ENCODE assay signal across 11 cellular contexts in the genomic region with DNA sequence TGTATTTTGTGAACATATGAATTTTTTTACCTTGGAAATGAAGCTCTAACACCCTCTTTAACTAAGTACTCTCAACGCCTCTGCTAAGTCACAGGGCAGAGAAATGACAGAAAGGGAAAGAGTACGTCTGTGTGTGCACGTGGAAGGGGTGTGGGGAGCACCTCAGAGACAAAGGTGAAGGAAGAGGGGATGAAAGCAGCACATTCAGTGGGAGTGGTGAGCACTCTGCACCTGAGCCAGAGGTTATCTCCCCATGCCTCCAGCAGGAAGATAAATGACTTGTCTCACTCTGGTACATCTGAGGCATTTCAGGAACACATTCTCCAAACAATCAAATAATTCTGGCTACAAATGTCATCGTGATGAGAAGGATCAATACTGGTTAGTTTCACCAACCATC. TPM values are rescaled to one million over a fixed set of nuclear protein-coding genes. Genes with fewer than 3 reads are reported as not detected.
DNase-seq lines count a peak whose midpoint lies in the region; ATAC-seq and TF ChIP-seq lines count a peak whose summit lies in the region.
"Had no signal": no experiment of that assay in that cellular context is flagged by ENCODE, and none has a peak within 500 bp of the region (broad histone marks: within the 10 kb centered on the region; RNA-seq: fewer than 3 reads in every experiment).

No MANE protein-coding gene starts in this region.

- TF ChIP-seq CTCF in CD8-positive, alpha-beta T cell (IDR thresholded peaks at IDR 0.05) = no peak
- TF ChIP-seq CTCF in neural progenitor cell (IDR thresholded peaks at IDR 0.05) = no peak

- no peaks in the 10 kb centered on the region for H3K9me3 Mint-ChIP-seq in CD8-positive, alpha-beta T cell
- no peaks in the 10 kb centered on the region for H3K9me3 Mint-ChIP-seq in central memory CD8-positive, alpha-beta T cell
- H3K9me3 Mint-ChIP-seq in neural progenitor cell = no peaks in the 10 kb centered on the region

- H2AFZ ChIP-seq in neural progenitor cell (replicated peaks) = no peak overlapping the region

- H3K4me2 ChIP-seq in neural progenitor cell = no peak overlapping the region

- ATAC-seq in CD8-positive, alpha-beta T cell = no peak
- ATAC-seq in central memory CD8-positive, alpha-beta T cell (replicated peaks; ENCODE audit: extremely low read depth, poor library complexity, severe bottlenecking) = no peak
- no peak for ATAC-seq in GM21619 (IDR thresholded peaks at IDR 0.05; ENCODE audit: unreplicated experiment)
- ATAC-seq in HG02798 (IDR thresholded peaks at IDR 0.05; ENCODE audit: poor library complexity, unreplicated experiment) = no peak

- peak overlapping the region; percentile 91 for H3K27ac Mint-ChIP-seq in CD8-positive, alpha-beta T cell
- H3K27ac Mint-ChIP-seq in central memory CD8-positive, alpha-beta T cell (ENCODE audit: low read depth) = peak overlapping the region; percentile 98
- peak overlapping the region; percentile 55 for H3K27ac Mint-ChIP-seq in neural progenitor cell

- H3K9me3 ChIP-seq in CD8-positive, alpha-beta T cell (ENCODE audit: low read length) = no peaks in the 10 kb centered on the region
- no peaks in the 10 kb centered on the region for H3K9me3 ChIP-seq in neural progenitor cell (ENCODE audit: low read depth)

- H3K4me1 ChIP-seq in CD8-positive, alpha-beta T cell (ENCODE audit: insufficient read depth, low read length) = peaks cover 74% of the 10 kb centered on the region
- no peaks in the 10 kb centered on the region for H3K4me1 ChIP-seq in neural progenitor cell

- H3K36me3 ChIP-seq in CD8-positive, alpha-beta T cell (ENCODE audit: insufficient read depth, low read length) = no peaks in the 10 kb centered on the region
- no peaks in the 10 kb centered on the region for H3K36me3 ChIP-seq in neural progenitor cell

- H3F3A ChIP-seq in neural progenitor cell (ENCODE audit: low read depth) = no peaks in the 10 kb centered on the region

- peak overlapping the region; percentile 42 for H3K27ac ChIP-seq in CD8-positive, alpha-beta T cell (ENCODE audit: low read depth, low read length)
- H3K27ac ChIP-seq in neural progenitor cell = no peak overlapping the region

- peak overlapping the region; percentile 60 for H3K4me3 Mint-ChIP-seq in CD8-positive, alpha-beta T cell
- peak overlapping the region; percentile 66 for H3K4me3 Mint-ChIP-seq in central memory CD8-positive, alpha-beta T cell
- H3K4me3 Mint-ChIP-seq in neural progenitor cell = no peak overlapping the region

- no peaks in the 10 kb centered on the region for H3K27me3 ChIP-seq in CD8-positive, alpha-beta T cell (ENCODE audit: insufficient read depth, low read length)
- H3K27me3 ChIP-seq in neural progenitor cell = no peaks in the 10 kb centered on the region

- no peak overlapping the region for H3K9ac ChIP-seq in neural progenitor cell

- peak in 2 of 7 experiments; percentile 23 to 42 for DNase-seq in CD8-positive, alpha-beta T cell
- peak; percentile 44 for DNase-seq in OCI-M1 (lab: John Stamatoyannopoulos, UW)
- DNase-seq in central memory CD8-positive, alpha-beta T cell (ENCODE audit: low spot score in 2 of 2) = no peak
- DNase-seq in neural progenitor cell (ENCODE audit: low spot score) = no peak
- no peak for DNase-seq in NCI-H146 treated with DMSO at 0.1 percent for 48 hours (lab: John Stamatoyannopoulos, UW; ENCODE audit: unreplicated experiment)
- DNase-seq in NCI-H2029 (lab: John Stamatoyannopoulos, UW) = no peak
- DNase-seq: Calu3, hypothalamus, NCI-H69 had no signal

- CTCF ChIA-PET in CD8-positive, alpha-beta T cell (lab: Charles Lee) = interaction anchor here (0.6 to 2.0 kb wide), 2 partner anchors 10 to 1021 kb away, joined by 3 to 6 read pairs; partner anchors contain the start of gene ICAM2

- H3K79me2 ChIP-seq in neural progenitor cell (ENCODE audit: low read depth) = peaks cover 96% of the 10 kb centered on the region

- H4K20me1 ChIP-seq in neural progenitor cell (ENCODE audit: low read depth) = peaks cover 9% of the 10 kb centered on the region

- intact Hi-C loops in CD8-positive, alpha-beta T cell (cut with DNase I, micrococcal nuclease) = loop anchor here in 1 of 2 experiments (10.0 kb wide), 1 partner anchor 547 kb away; the partner anchor contains the start of gene POLG2

- no peaks in the 10 kb centered on the region for H3K27me3 Mint-ChIP-seq in CD8-positive, alpha-beta T cell (ENCODE audit: low read depth)
- H3K27me3 Mint-ChIP-seq in central memory CD8-positive, alpha-beta T cell = no peaks in the 10 kb centered on the region
- peaks cover 2% of the 10 kb centered on the region for H3K27me3 Mint-ChIP-seq in neural progenitor cell (ENCODE audit: insufficient read depth, low read depth)

- POLR2A ChIA-PET in CD8-positive, alpha-beta T cell (lab: Charles Lee) = interaction anchor here (0.6 to 1.7 kb wide), 5 partner anchors 10 to 143 kb away, joined by 3 to 6 read pairs (median 4); no protein-coding TSS in a partner anchor

- peak overlapping the region; percentile 37 for H3K4me3 ChIP-seq in CD8-positive, alpha-beta T cell (ENCODE audit: low read depth, low read length)
- no peak overlapping the region for H3K4me3 ChIP-seq in neural progenitor cell

- peaks cover 52% of the 10 kb centered on the region for H3K36me3 Mint-ChIP-seq in CD8-positive, alpha-beta T cell
- H3K36me3 Mint-ChIP-seq in central memory CD8-positive, alpha-beta T cell (ENCODE audit: insufficient read depth) = peaks cover 51% of the 10 kb centered on the region
- peaks cover 34% of the 10 kb centered on the region for H3K36me3 Mint-ChIP-seq in neural progenitor cell

- peaks cover 76% of the 10 kb centered on the region for H3K4me1 Mint-ChIP-seq in CD8-positive, alpha-beta T cell (ENCODE audit: low read depth)
- H3K4me1 Mint-ChIP-seq in central memory CD8-positive, alpha-beta T cell = peaks cover 72% of the 10 kb centered on the region
- H3K4me1 Mint-ChIP-seq in neural progenitor cell = peaks cover 7% of the 10 kb centered on the region

RNA-seq across cellular contexts. Expression of gene GNA13, which starts 15.0 kb away (rescaled TPM):
- total RNA-seq in CD8-positive, alpha-beta T cell = 100 to 1,000 TPM; 173 to 185 TPM
- total RNA-seq in neural progenitor cell (ENCODE audit: low replicate concordance) = 51.7 and 73.8 TPM in 2 replicates
